26 cellular contexts compared by ENCODE assay signal in genomic region chr16:31764103-31764502, GRCh38.
"Had no signal": no experiment of that assay in that cellular context is flagged by ENCODE, and none has a peak within 500 bp of the region (broad histone marks: within the 10 kb centered on the region; RNA-seq: fewer than 3 reads in every experiment).

No MANE protein-coding gene starts in this region.

- H3K27me3 ChIP-seq: ascending aorta, breast epithelium, cardiac muscle cell, colonic mucosa had no signal

- FAIRE-seq: frontal cortex had no signal

- DNase-seq: activated B cell treated with CpG ODN at 0.5 μM for 24 hours; activated CD4-positive, alpha-beta T cell treated with anti-CD3 and anti-CD28 coated beads for 48 hours; activated CD4-positive, alpha-beta T cell treated with anti-CD3 and anti-CD28 coated beads, Interleukin-2, amount 50 U/mL, for 1 hour; activated CD4-positive, alpha-beta T cell treated with anti-CD3 and anti-CD28 coated beads, Interleukin-2, amount 50 U/mL, for 48 hours; activated CD8-positive, alpha-beta memory T cell treated with anti-CD3 and anti-CD28 coated beads for 24 hours; activated CD8-positive, alpha-beta T cell treated with anti-CD3 and anti-CD28 coated beads for 36 hours; activated effector memory CD4-positive, alpha-beta T cell treated with anti-CD3 and anti-CD28 coated beads, Interleukin-2, amount 50 U/mL, for 16 hours; activated naive CD4-positive, alpha-beta T cell treated with anti-CD3 and anti-CD28 coated beads for 36 hours; activated naive CD8-positive, alpha-beta T cell treated with anti-CD3 and anti-CD28 coated beads for 36 hours; activated naive CD8-positive, alpha-beta T cell treated with anti-CD3 and anti-CD28 coated beads, Interleukin-2, amount 50 U/mL, for 24 hours; activated T-cell treated with anti-CD3 and anti-CD28 coated beads, Interleukin-2, amount 50 U/mL, for 4 hours; central memory CD4-positive, alpha-beta T cell; cerebellar nuclear complex; colonic mucosa; effector CD8-positive, alpha-beta T cell; foreskin fibroblast; head of caudate nucleus; T-cell; T-helper 9 cell; WERI-Rb-1 had no signal

- H3K4me1 ChIP-seq: ascending aorta, breast epithelium, colonic mucosa had no signal

- H3K9me3 ChIP-seq: colonic mucosa had no signal

- H3K4me3 ChIP-seq: ascending aorta, breast epithelium, cardiac muscle cell, colonic mucosa had no signal

- ATAC-seq: activated CD4-positive, CD25-positive, alpha-beta regulatory T cell treated with anti-CD3 and anti-CD28 coated beads, Interleukin-2, amount 50 U/mL, for 24 hours; activated CD8-positive, alpha-beta T cell treated with anti-CD3 and anti-CD28 coated beads for 36 hours; activated naive CD8-positive, alpha-beta T cell treated with anti-CD3 and anti-CD28 coated beads, Interleukin-2, amount 50 U/mL, for 24 hours; activated T-cell treated with anti-CD3 and anti-CD28 coated beads, Interleukin-2, amount 50 U/mL, for 4 hours; esophagus mucosa; T-cell had no signal

- H3K27ac ChIP-seq: ascending aorta, breast epithelium, cardiac muscle cell, colonic mucosa, WERI-Rb-1 had no signal

- H3K36me3 ChIP-seq: breast epithelium, cardiac muscle cell, colonic mucosa, WERI-Rb-1 had no signal
